In the genomic region with DNA sequence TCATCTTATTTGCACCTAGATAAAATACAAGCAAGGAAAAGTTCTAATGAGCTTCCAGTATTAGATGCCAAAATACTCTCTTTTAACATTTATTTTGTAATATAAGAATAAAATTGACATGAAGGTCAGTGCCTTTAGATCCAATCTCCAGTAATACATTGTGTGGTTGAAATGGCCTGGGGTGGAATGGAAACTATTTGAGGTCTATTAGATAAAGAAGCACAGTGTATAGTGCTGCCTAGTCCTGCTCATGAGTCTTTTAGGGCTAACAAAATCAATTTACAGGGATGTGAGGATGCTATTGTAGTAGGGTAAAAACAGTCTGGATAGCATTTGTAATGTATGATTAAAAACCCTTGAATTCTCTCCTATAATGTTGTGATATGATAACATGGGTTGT, we compare ENCODE assay signal across 24 cellular contexts.
"Had no signal": no experiment of that assay in that cellular context is flagged by ENCODE, and none has a peak within 500 bp of the region (broad histone marks: within the 10 kb centered on the region; RNA-seq: fewer than 3 reads in every experiment).

No MANE protein-coding gene starts in this region.

- H3K4me1 Mint-ChIP-seq: activated naive CD4-positive, alpha-beta T cell treated with anti-CD3 and anti-CD28 coated beads, Interleukin-2, amount 50 U/mL, for 24 hours; T-helper 17 cell had no signal

- H3K36me3 ChIP-seq: breast epithelium had no signal

- ATAC-seq: activated CD8-positive, alpha-beta T cell treated with anti-CD3 and anti-CD28 coated beads, Interleukin-2, amount 10 ng/mL, durations not matched to agents 7 days and 5 days; K562; T-helper 17 cell; WTC11 had no signal

- H3K4me3 ChIP-seq: breast epithelium, K562 had no signal

- H3K4me3 Mint-ChIP-seq: activated CD8-positive, alpha-beta T cell treated with anti-CD3 and anti-CD28 coated beads, Interleukin-2, amount 10 ng/mL, durations not matched to agents 7 days and 5 days; activated naive CD4-positive, alpha-beta T cell treated with anti-CD3 and anti-CD28 coated beads, Interleukin-2, amount 50 U/mL, for 24 hours; T-helper 17 cell; WTC11 had no signal

- H3K27me3 ChIP-seq: breast epithelium had no signal

- H3K36me3 Mint-ChIP-seq: activated naive CD4-positive, alpha-beta T cell treated with anti-CD3 and anti-CD28 coated beads, Interleukin-2, amount 50 U/mL, for 24 hours; WTC11 had no signal

- DNase-seq: activated CD4-positive, alpha-beta T cell treated with anti-CD3 and anti-CD28 coated beads for 48 hours; activated CD4-positive, alpha-beta T cell treated with anti-CD3 and anti-CD28 coated beads, Interleukin-2, amount 50 U/mL, for 4 hours; activated CD4-positive, CD25-positive, alpha-beta regulatory T cell treated with anti-CD3 and anti-CD28 coated beads, Interleukin-2, amount 50 U/mL, for 72 hours; activated CD8-positive, alpha-beta memory T cell treated with anti-CD3 and anti-CD28 coated beads, Interleukin-2, amount 50 U/mL, for 48 hours; activated CD8-positive, alpha-beta T cell treated with anti-CD3 and anti-CD28 coated beads, Interleukin-2, amount 10 ng/mL, durations not matched to agents 7 days and 5 days; activated naive CD4-positive, alpha-beta T cell; activated T-cell treated with anti-CD3 and anti-CD28 coated beads, Interleukin-2, amount 50 U/mL, for 1 hour; amniotic stem cell; central memory CD4-positive, alpha-beta T cell; Karpas-422; MM.1S; NCI-H1105 treated with DMSO at 0.1 percent for 48 hours; NCI-H1436 treated with DMSO at 0.1 percent for 48 hours; NCI-H187; NCI-H2081; NCI-H446; NCI-H524; SHP77 treated with DMSO at 0.1 percent for 48 hours; T-helper 17 cell; T-helper 9 cell had no signal

- H3K9me3 ChIP-seq: breast epithelium had no signal

- H3K27ac ChIP-seq: breast epithelium had no signal

- H3K9me3 Mint-ChIP-seq: activated naive CD4-positive, alpha-beta T cell treated with anti-CD3 and anti-CD28 coated beads, Interleukin-2, amount 50 U/mL, for 24 hours; WTC11 had no signal

- H3K4me1 ChIP-seq: breast epithelium had no signal

- H3K27ac Mint-ChIP-seq: activated CD8-positive, alpha-beta T cell treated with anti-CD3 and anti-CD28 coated beads, Interleukin-2, amount 10 ng/mL, durations not matched to agents 7 days and 5 days; activated naive CD4-positive, alpha-beta T cell treated with anti-CD3 and anti-CD28 coated beads, Interleukin-2, amount 50 U/mL, for 24 hours; T-helper 17 cell; WTC11 had no signal

- H3K27me3 Mint-ChIP-seq: activated naive CD4-positive, alpha-beta T cell treated with anti-CD3 and anti-CD28 coated beads, Interleukin-2, amount 50 U/mL, for 24 hours; T-helper 17 cell had no signal
